Comparison of ENCODE assay signal across 12 cellular contexts in genomic region chr1:33383974-33384767, GRCh38. TPM values are rescaled to one million over a fixed set of nuclear protein-coding genes. Genes with fewer than 3 reads are reported as not detected.
DNase-seq lines count a peak whose midpoint lies in the region; ATAC-seq and TF ChIP-seq lines count a peak whose summit lies in the region.
"Had no signal": no experiment of that assay in that cellular context is flagged by ENCODE, and none has a peak within 500 bp of the region (broad histone marks: within the 10 kb centered on the region; RNA-seq: fewer than 3 reads in every experiment).

No MANE protein-coding gene starts in this region.

- intact Hi-C loops in A673 (cut with micrococcal nuclease; ENCODE audit: unreplicated experiment): no loop called here
- intact Hi-C loops in colonic mucosa (cut with DNase I): no loop called here

- TF ChIP-seq CTCF in A673 (conservative IDR thresholded peaks at IDR 0.05; ENCODE audit: low read depth, low read length) (no peak), brain (conservative IDR thresholded peaks at IDR 0.05) (no peak), glutamatergic neuron (IDR thresholded peaks at IDR 0.05; ENCODE audit: partially characterized antibody, unreplicated experiment) (no peak), colonic mucosa (IDR thresholded peaks at IDR 0.05) (no peak)

- DNase-seq in A673 (ENCODE audit: low spot score) (peak; percentile 73), HS-27A (ENCODE audit: low read depth) (peak; percentile 49), left kidney (ENCODE audit: low read depth, low spot score) (peak; percentile 66), glutamatergic neuron (no peak), colonic mucosa (no peak)
- DNase-seq: activated T-cell treated with anti-CD3 and anti-CD28 coated beads, Interleukin-2, amount 50 U/mL, for 24 hours; MM.1S; T-helper 1 cell had no signal

- no peaks in the 10 kb centered on the region for H3K27me3 ChIP-seq in A673 (replicated peaks; ENCODE audit: insufficient read depth, low read depth, low read length, poor library complexity)
- H3K27me3 ChIP-seq in colonic mucosa: no peaks in the 10 kb centered on the region
- H3K27me3 ChIP-seq: esophagus muscularis mucosa had no signal

- H3K36me3 ChIP-seq in A673 (ENCODE audit: insufficient read depth, low read length, poor library complexity, severe bottlenecking): no peaks in the 10 kb centered on the region
- H3K36me3 ChIP-seq in colonic mucosa: no peaks in the 10 kb centered on the region
- H3K36me3 ChIP-seq: esophagus muscularis mucosa had no signal

- H3K9me3 ChIP-seq in A673 (ENCODE audit: low read depth, low read length, poor library complexity, severe bottlenecking): no peaks in the 10 kb centered on the region
- H3K9me3 ChIP-seq in colonic mucosa: no peaks in the 10 kb centered on the region
- H3K9me3 ChIP-seq: esophagus muscularis mucosa had no signal

- H3K4me3 Mint-ChIP-seq in brain (no peak overlapping the region), glutamatergic neuron (ENCODE audit: unreplicated experiment) (no peak overlapping the region)
- H3K4me3 Mint-ChIP-seq: activated T-cell treated with anti-CD3 and anti-CD28 coated beads, Interleukin-2, amount 50 U/mL, for 24 hours had no signal

- POLR2A ChIA-PET in A673 (lab: Charles Lee; ENCODE audit: low non-redundant PET): no interaction called here

- H3K36me3 Mint-ChIP-seq in brain (peaks cover 19% of the 10 kb centered on the region), glutamatergic neuron (ENCODE audit: unreplicated experiment) (no peaks in the 10 kb centered on the region)

- H3K4me1 ChIP-seq in A673 (ENCODE audit: insufficient read depth, low read length, poor library complexity, severe bottlenecking) (peaks cover 23% of the 10 kb centered on the region), colonic mucosa (no peaks in the 10 kb centered on the region)

- H3K9me3 Mint-ChIP-seq in brain: peaks cover 0 to 3% (median 0%) of the 10 kb centered on the region in 5 experiments
- peaks cover 3% of the 10 kb centered on the region for H3K9me3 Mint-ChIP-seq in glutamatergic neuron (ENCODE audit: unreplicated experiment)
- H3K9me3 Mint-ChIP-seq: activated T-cell treated with anti-CD3 and anti-CD28 coated beads, Interleukin-2, amount 50 U/mL, for 24 hours had no signal

- ATAC-seq in GM18873 (IDR thresholded peaks at IDR 0.05; ENCODE audit: low FRiP score, unreplicated experiment): no peak
- no peak for ATAC-seq in HG03159 (IDR thresholded peaks at IDR 0.05; ENCODE audit: unreplicated experiment)

- H3K4me3 ChIP-seq in A673 (ENCODE audit: low read depth, low read length, poor library complexity, severe bottlenecking): no peak overlapping the region
- no peak overlapping the region for H3K4me3 ChIP-seq in colonic mucosa
- H3K4me3 ChIP-seq: esophagus muscularis mucosa had no signal

- CTCF ChIA-PET in A673 (lab: Charles Lee): interaction anchor here (0.6 kb wide), 1 partner anchor 72 kb away, joined by 3 read pairs; no protein-coding TSS in a partner anchor

- BruUV-seq in A673 (replicated peaks; lab: Mats Ljungman, UMichigan): no TSS peak

- H3K27ac ChIP-seq in A673 (ENCODE audit: low read depth, low read length, poor library complexity, severe bottlenecking): no peak overlapping the region
- no peak overlapping the region for H3K27ac ChIP-seq in colonic mucosa

- peaks cover 2% of the 10 kb centered on the region for H3K27me3 Mint-ChIP-seq in brain
- H3K27me3 Mint-ChIP-seq in glutamatergic neuron (ENCODE audit: unreplicated experiment): peaks cover 6% of the 10 kb centered on the region

- no peak overlapping the region for H3K9ac ChIP-seq in colonic mucosa (ENCODE audit: low read depth in 2 of 2, low read length in 2 of 2)

- H3K4me1 Mint-ChIP-seq in brain: peaks cover 81% of the 10 kb centered on the region
- peaks cover 38% of the 10 kb centered on the region for H3K4me1 Mint-ChIP-seq in glutamatergic neuron (ENCODE audit: low read depth, unreplicated experiment)

- H3K27ac Mint-ChIP-seq in brain: peak overlapping the region in 4 of 5 experiments; percentile 0 to 94 (median 62)
- no peak overlapping the region for H3K27ac Mint-ChIP-seq in glutamatergic neuron (ENCODE audit: unreplicated experiment)
- H3K27ac Mint-ChIP-seq: activated T-cell treated with anti-CD3 and anti-CD28 coated beads, Interleukin-2, amount 50 U/mL, for 24 hours had no signal

RNA-seq across cellular contexts. Expression of gene PHC2, which starts 46.7 kb away (rescaled TPM):
- total RNA-seq in A673 (2021): 122 and 136 TPM in 2 replicates
- 218 TPM for polyA plus RNA-seq in brain (ENCODE audit: insufficient read depth, low read depth, low replicate concordance)
- total RNA-seq in glutamatergic neuron (ENCODE audit: unreplicated experiment): 287 TPM
- 10 to 100 TPM; 60.6 to 74.8 TPM for total RNA-seq in colonic mucosa

Comparison
In these comparisons a context has a peak if more than half of its experiments do, and no peak if none do; other contexts are left out.
1. DNase-seq: peak in A673 (single experiment), HS-27A (single experiment) and left kidney (single experiment); none in glutamatergic neuron (single experiment) and colonic mucosa (single experiment).